19 cellular contexts compared by ENCODE assay signal in the genomic region with DNA sequence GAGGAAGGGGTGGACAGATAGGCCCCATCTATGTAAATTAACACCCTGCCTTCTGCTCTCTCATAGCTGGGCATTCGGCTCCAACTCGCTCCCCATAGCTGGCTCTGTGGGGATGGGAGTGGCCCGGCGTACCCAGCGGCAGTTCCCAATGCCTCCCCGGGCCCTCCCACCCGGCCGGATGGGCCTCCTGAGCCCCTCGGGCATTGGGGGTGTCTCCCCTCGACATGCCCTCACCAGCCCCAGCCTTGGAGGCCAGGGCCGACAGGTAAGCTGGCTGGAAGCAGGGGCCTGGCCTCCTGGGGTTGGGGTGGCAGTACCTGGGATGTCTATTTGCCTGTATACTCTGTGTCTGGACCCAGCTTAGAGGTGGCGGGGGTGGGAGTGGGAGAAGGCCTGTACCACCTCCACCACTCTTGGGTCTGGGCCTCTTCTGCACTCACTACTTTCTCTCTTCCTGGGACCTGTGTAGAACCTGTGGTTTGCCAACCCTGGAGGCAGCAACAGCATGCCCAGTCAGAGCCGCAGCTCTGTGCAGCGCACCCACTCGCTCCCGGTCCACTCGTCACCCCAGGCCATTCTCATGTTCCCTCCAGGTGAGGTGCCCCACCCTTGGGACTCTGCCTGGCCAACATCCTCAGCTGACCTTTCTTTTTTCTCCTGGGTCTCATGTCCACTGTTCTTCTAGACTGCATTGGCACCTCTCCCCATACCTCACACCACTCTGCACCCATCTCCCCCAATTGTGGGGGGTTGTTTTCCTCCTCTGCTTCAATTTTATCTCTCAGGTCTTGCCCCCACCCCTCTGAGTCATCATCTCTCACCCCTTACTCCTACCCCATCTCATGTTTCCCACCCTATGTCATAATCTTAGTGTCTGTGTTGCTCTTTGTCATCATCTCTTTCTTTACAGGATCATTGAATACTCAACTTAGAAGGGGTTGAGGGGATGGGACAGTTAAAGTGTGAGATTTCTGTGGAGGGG. TPM values are rescaled to one million over a fixed set of nuclear protein-coding genes. Genes with fewer than 3 reads are reported as not detected.
DNase-seq lines count a peak whose midpoint lies in the region; ATAC-seq, FAIRE-seq and TF ChIP-seq lines count a peak whose summit lies in the region.
"Had no signal": no experiment of that assay in that cellular context is flagged by ENCODE, and none has a peak within 500 bp of the region (broad histone marks: within the 10 kb centered on the region; RNA-seq: fewer than 3 reads in every experiment).

No MANE protein-coding gene starts in this region.

- POLR2A ChIA-PET in A549 (lab: Yijun Ruan, JAX) = interaction anchor here (0.9 to 3.5 kb wide), 2 partner anchors 11 to 55 kb away, joined by 3 to 22 read pairs; partner anchors contain the start of genes MED29, PAF1 and RPS16
- POLR2A ChIA-PET in CD4-positive, alpha-beta memory T cell (lab: Charles Lee; ENCODE audit: partially characterized antibody) = no interaction called here

- H3K36me3 Mint-ChIP-seq in CD4-positive, alpha-beta memory T cell = peaks cover 36 to 89% of the 10 kb centered on the region in 2 donors

- no peaks in the 10 kb centered on the region for H3K4me1 ChIP-seq in A549
- H3K4me1 ChIP-seq in CD4-positive, alpha-beta memory T cell (ENCODE audit: insufficient read depth, low read length) = no peaks in the 10 kb centered on the region
- peaks cover 3% of the 10 kb centered on the region for H3K4me1 ChIP-seq in mesenchymal stem cell (ENCODE audit: control insufficient read depth, insufficient read depth, low read depth, low read length)

- H2AK5ac ChIP-seq in mesenchymal stem cell (ENCODE audit: low read length, severe bottlenecking) = no peak overlapping the region

- no peak overlapping the region for H2AFZ ChIP-seq in mesenchymal stem cell (ENCODE audit: low read depth, low read length)

- no peaks in the 10 kb centered on the region for H3K4me1 Mint-ChIP-seq in CD4-positive, alpha-beta memory T cell

- TF ChIP-seq POLR2A in A549 (IDR thresholded peaks at IDR 0.05; ENCODE audit: low read length) = no peak

- H4K91ac ChIP-seq in mesenchymal stem cell (ENCODE audit: low read length) = no peak overlapping the region

- no peak overlapping the region for H3K23ac ChIP-seq in mesenchymal stem cell (ENCODE audit: low read length in 2 of 2)

- intact Hi-C loops in CD4-positive, alpha-beta memory T cell (cut with micrococcal nuclease) = no loop called here

- no peak overlapping the region for H3K4me2 ChIP-seq in A549
- no peak overlapping the region for H3K4me2 ChIP-seq in mesenchymal stem cell (ENCODE audit: low read length, poor library complexity, severe bottlenecking)
- H3K4me2 ChIP-seq: SK-N-SH had no signal

- no peak overlapping the region for H2BK15ac ChIP-seq in mesenchymal stem cell (ENCODE audit: low read depth, poor library complexity, severe bottlenecking)

- H3K27ac Mint-ChIP-seq in CD4-positive, alpha-beta memory T cell = peak overlapping the region in 6 of 7 donors; percentile 16 to 86 (median 34)
- H3K27ac Mint-ChIP-seq: activated T-helper 2 cell treated with anti-CD3 and anti-CD28 coated beads, Interferon-gamma antibody, Interleukin-2, Interleukin-4, amounts not matched to agents 10 μg/mL and 5 μg/mL and 100 μg/mL, durations not matched to agents 14 hours and 24 hours and 36 hours had no signal

- no peak for TF ChIP-seq CTCF in A549 (IDR thresholded peaks at IDR 0.05)

- WGBS in A549 (ENCODE audit: missing lambda C conversion rate) = 91% methylated on average over 17 of the region's 17 CpGs
- WGBS in mesenchymal stem cell = 98% methylated on average over 15 of the region's 17 CpGs

- H3K4me3 ChIP-seq in A549 (no peak overlapping the region), mesenchymal stem cell (ENCODE audit: insufficient read depth in 1 of 2, low read depth in 1 of 2, low read length in 2 of 2) (no peak overlapping the region)
- H3K4me3 ChIP-seq in CD4-positive, alpha-beta memory T cell (ENCODE audit: low read length in 2 of 2) = no peak overlapping the region
- H3K4me3 ChIP-seq: cardiac muscle cell, skin epidermis, thoracic aorta had no signal

- H3K14ac ChIP-seq in mesenchymal stem cell (ENCODE audit: low read length in 2 of 2) = no peak overlapping the region

- H2BK5ac ChIP-seq in mesenchymal stem cell (ENCODE audit: low read depth, low read length, poor library complexity, severe bottlenecking) = no peak overlapping the region

- no peak overlapping the region for H3K4me3 Mint-ChIP-seq in CD4-positive, alpha-beta memory T cell

- H3K27me3 Mint-ChIP-seq in CD4-positive, alpha-beta memory T cell = no peaks in the 10 kb centered on the region

- no peak overlapping the region for H2BK12ac ChIP-seq in mesenchymal stem cell (ENCODE audit: low read length in 2 of 2)

- H3K9me3 ChIP-seq in A549 (no peaks in the 10 kb centered on the region), mesenchymal stem cell (ENCODE audit: control insufficient read depth, low read length) (no peaks in the 10 kb centered on the region)
- H3K9me3 ChIP-seq in CD4-positive, alpha-beta memory T cell (ENCODE audit: control insufficient read depth in 1 of 2, low read length in 2 of 2) = no peaks in the 10 kb centered on the region
- H3K9me3 ChIP-seq: SK-N-SH, thoracic aorta had no signal

- no peak for TF ChIP-seq EP300 in A549 (IDR thresholded peaks at IDR 0.05)

- TF ChIP-seq RAD21 in A549 (conservative IDR thresholded peaks at IDR 0.05 in 1 of 2, IDR thresholded peaks at IDR 0.05 in 1 of 2) = no peak

- no peaks in the 10 kb centered on the region for H3K9me3 Mint-ChIP-seq in CD4-positive, alpha-beta memory T cell
- H3K9me3 Mint-ChIP-seq: activated T-helper 2 cell treated with anti-CD3 and anti-CD28 coated beads, Interferon-gamma antibody, Interleukin-2, Interleukin-4, amounts not matched to agents 10 μg/mL and 5 μg/mL and 100 μg/mL, durations not matched to agents 14 hours and 24 hours and 36 hours had no signal

- no peak overlapping the region for H4K8ac ChIP-seq in mesenchymal stem cell (ENCODE audit: low read length)

- peak overlapping the region; percentile 65 for H3K9ac ChIP-seq in mesenchymal stem cell (ENCODE audit: low read length)
- H3K9ac ChIP-seq: SK-N-SH had no signal

- H3K18ac ChIP-seq in mesenchymal stem cell (ENCODE audit: low read depth in 1 of 2, low read length in 2 of 2) = no peak overlapping the region

- no peak overlapping the region for H2BK120ac ChIP-seq in mesenchymal stem cell (ENCODE audit: low read depth, low read length)

- H3K27ac ChIP-seq in A549 (no peak overlapping the region), angular gyrus (ENCODE audit: low read depth, low read length) (peak overlapping the region; percentile 80), mesenchymal stem cell (ENCODE audit: low read length, poor library complexity, severe bottlenecking) (no peak overlapping the region)
- no peak overlapping the region for H3K27ac ChIP-seq in CD4-positive, alpha-beta memory T cell (ENCODE audit: low read depth, low read length)
- H3K27ac ChIP-seq: cardiac muscle cell, thoracic aorta had no signal

- H3K79me1 ChIP-seq in mesenchymal stem cell (replicated peaks; ENCODE audit: low read length, poor library complexity, severe bottlenecking) = peaks cover 14% of the 10 kb centered on the region

- H3K27me3 ChIP-seq in CD4-positive, alpha-beta memory T cell (ENCODE audit: insufficient read depth, low read length) = no peaks in the 10 kb centered on the region
- no peaks in the 10 kb centered on the region for H3K27me3 ChIP-seq in mesenchymal stem cell (ENCODE audit: control insufficient read depth in 1 of 2, insufficient read depth in 1 of 2, low read length in 2 of 2)
- H3K27me3 ChIP-seq: cardiac muscle cell had no signal

- DNase-seq in A549 (ENCODE audit: low read depth in 1 of 2, low spot score in 1 of 2) = no peak
- DNase-seq in CD4-positive, alpha-beta memory T cell = no peak
- no peak for DNase-seq in mesenchymal stem cell
- DNase-seq in frontal cortex (ENCODE audit: low spot score in 2 of 2) = no peak
- DNase-seq in activated CD8-positive, alpha-beta memory T cell treated with anti-CD3 and anti-CD28 coated beads for 24 hours = no peak
- DNase-seq in cerebellum (ENCODE audit: low spot score) = no peak
- DNase-seq: kidney glomerular epithelial cell, NCI-H1092 treated with DMSO at 0.1 percent for 48 hours, NCI-H1930, NCI-H774, occipital lobe, RPMI8226, SK-N-SH, T-helper 2 cell had no signal

- FAIRE-seq in A549 (lab: Jason Lieb, UNC) (peak; percentile 83), frontal cortex (lab: Jason Lieb, UNC) (no peak)

- no peak for ATAC-seq in A549

- peaks cover 68% of the 10 kb centered on the region for H3K36me3 ChIP-seq in CD4-positive, alpha-beta memory T cell (ENCODE audit: insufficient read depth, low read length)
- peaks cover 93 to 98% of the 10 kb centered on the region in 2 experiments for H3K36me3 ChIP-seq in mesenchymal stem cell (ENCODE audit: control insufficient read depth in 1 of 2, insufficient read depth in 2 of 2, low read depth in 1 of 2, low read length in 2 of 2)

- no peak overlapping the region for H3K4ac ChIP-seq in mesenchymal stem cell (ENCODE audit: low read depth in 1 of 2, low read length in 2 of 2)

- CTCF ChIA-PET in A549 (lab: Yijun Ruan, JAX) = interaction anchor here (0.9 to 4.3 kb wide), 9 partner anchors 8 to 70 kb away, joined by 3 to 25 read pairs (median 6); partner anchors contain the start of genes MED29 and PAF1
- CTCF ChIA-PET in CD4-positive, alpha-beta memory T cell (lab: Charles Lee; ENCODE audit: partially characterized antibody) = no interaction called here

RNA-seq across cellular contexts. Expression of gene PAF1, which starts 10.1 kb away (rescaled TPM):
- polyA plus RNA-seq in A549 (2011; rRNA removed) (73.0 and 103 TPM in 2 replicates), A549 (2017; fragmentation: RNase III; extraction: RNeasy Plus Mini Kit Qiagen cat#74134 plus additional on column Dnase treatment) (89.4 to 110 TPM (median 108 TPM) in 3 replicates)
- 72.7 and 76.5 TPM in 2 replicates for polyA plus RNA-seq in A549 (2012; cell fraction: cytosol; rRNA removed)
- 133 and 138 TPM in 2 replicates for polyA plus RNA-seq in A549 (2012; cell fraction: nucleus; rRNA removed)
- polyA minus RNA-seq in A549 (2011; rRNA and poly(A)+ RNA removed) = 77.6 and 78.1 TPM in 2 replicates
- 10 to 100 TPM; 49.2 to 53.8 TPM for total RNA-seq in CD4-positive, alpha-beta memory T cell
- polyA plus RNA-seq in CD4-positive, alpha-beta memory T cell = 10 to 100 TPM; 21.5 to 46.7 TPM
- 45.4 TPM for polyA plus RNA-seq in mesenchymal stem cell (2013, experiment 1 of 2)
- polyA plus RNA-seq in mesenchymal stem cell (2013, experiment 2 of 2) = 45.0 TPM
- total RNA-seq in frontal cortex (36.7 TPM), cerebellum (18.6 TPM)

RNA-seq across cellular contexts. Expression of gene MED29, which starts 10.4 kb away (rescaled TPM):
- polyA plus RNA-seq in A549 (2011; rRNA removed) = 55.7 and 57.5 TPM in 2 replicates
- 62.4 and 81.8 TPM in 2 replicates for polyA plus RNA-seq in A549 (2012; cell fraction: cytosol; rRNA removed)
- 48.3 and 60.2 TPM in 2 replicates for polyA plus RNA-seq in A549 (2012; cell fraction: nucleus; rRNA removed)
- 47.7 to 50.7 TPM (median 48.7 TPM) in 3 replicates for polyA plus RNA-seq in A549 (2017; fragmentation: RNase III; extraction: RNeasy Plus Mini Kit Qiagen cat#74134 plus additional on column Dnase treatment)
- 48.8 and 57.0 TPM in 2 replicates for polyA minus RNA-seq in A549 (2011; rRNA and poly(A)+ RNA removed)
- total RNA-seq in CD4-positive, alpha-beta memory T cell = 10 to 100 TPM; 43.1 to 51.3 TPM
- 10 to 100 TPM; 50.6 to 59.8 TPM for polyA plus RNA-seq in CD4-positive, alpha-beta memory T cell
- polyA plus RNA-seq in mesenchymal stem cell (2013, experiment 1 of 2) = 31.3 TPM
- polyA plus RNA-seq in mesenchymal stem cell (2013, experiment 2 of 2) = 31.7 TPM
- 9.8 TPM for total RNA-seq in frontal cortex
- total RNA-seq in cerebellum = 14.1 TPM

RNA-seq across cellular contexts. Expression of gene ZFP36, which starts 25.8 kb away (rescaled TPM):
- polyA plus RNA-seq in A549 (2011; rRNA removed) = 29.1 and 35.6 TPM in 2 replicates
- polyA plus RNA-seq in A549 (2012; cell fraction: cytosol; rRNA removed) = 37.1 and 59.9 TPM in 2 replicates
- polyA plus RNA-seq in A549 (2012; cell fraction: nucleus; rRNA removed) = 113 and 124 TPM in 2 replicates
- 16.5 to 22.1 TPM (median 18.3 TPM) in 3 replicates for polyA plus RNA-seq in A549 (2017; fragmentation: RNase III; extraction: RNeasy Plus Mini Kit Qiagen cat#74134 plus additional on column Dnase treatment)
- polyA minus RNA-seq in A549 (2011; rRNA and poly(A)+ RNA removed) = 13.2 and 18.9 TPM in 2 replicates
- total RNA-seq in CD4-positive, alpha-beta memory T cell = 100 to 1,000 TPM; 151 to 152 TPM
- polyA plus RNA-seq in CD4-positive, alpha-beta memory T cell = 100 to 1,000 TPM; 164 to 191 TPM
- 316 TPM for polyA plus RNA-seq in mesenchymal stem cell (2013, experiment 1 of 2)
- polyA plus RNA-seq in mesenchymal stem cell (2013, experiment 2 of 2) = 290 TPM
- 0.41 TPM for total RNA-seq in frontal cortex
- total RNA-seq in cerebellum = 1.9 TPM

RNA-seq across cellular contexts. Expression of gene PLEKHG2, which starts 31.7 kb away (rescaled TPM):
- polyA plus RNA-seq in A549 (2011; rRNA removed) (21.6 and 35.1 TPM in 2 replicates), A549 (2017; fragmentation: RNase III; extraction: RNeasy Plus Mini Kit Qiagen cat#74134 plus additional on column Dnase treatment) (32.2 to 41.7 TPM (median 39.1 TPM) in 3 replicates)
- polyA plus RNA-seq in A549 (2012; cell fraction: cytosol; rRNA removed) = 17.7 and 23.5 TPM in 2 replicates
- polyA plus RNA-seq in A549 (2012; cell fraction: nucleus; rRNA removed) = 94.8 and 104 TPM in 2 replicates
- 43.4 and 45.6 TPM in 2 replicates for polyA minus RNA-seq in A549 (2011; rRNA and poly(A)+ RNA removed)
- total RNA-seq in CD4-positive, alpha-beta memory T cell = 10 to 100 TPM; 12.1 to 17.0 TPM
- 1 to 10 TPM; 1.4 to 5.1 TPM for polyA plus RNA-seq in CD4-positive, alpha-beta memory T cell
- 61.4 TPM for polyA plus RNA-seq in mesenchymal stem cell (2013, experiment 1 of 2)
- polyA plus RNA-seq in mesenchymal stem cell (2013, experiment 2 of 2) = 51.6 TPM
- total RNA-seq in frontal cortex (17.5 TPM), cerebellum (20.9 TPM)

RNA-seq across cellular contexts. Expression of gene SAMD4B, which starts 38.6 kb away (rescaled TPM):
- polyA plus RNA-seq in A549 (2011; rRNA removed) (82.1 and 101 TPM in 2 replicates), A549 (2017; fragmentation: RNase III; extraction: RNeasy Plus Mini Kit Qiagen cat#74134 plus additional on column Dnase treatment) (113 to 118 TPM (median 116 TPM) in 3 replicates)
- 180 and 241 TPM in 2 replicates for polyA plus RNA-seq in A549 (2012; cell fraction: cytosol; rRNA removed)
- polyA plus RNA-seq in A549 (2012; cell fraction: nucleus; rRNA removed) = 350 and 382 TPM in 2 replicates
- 102 and 120 TPM in 2 replicates for polyA minus RNA-seq in A549 (2011; rRNA and poly(A)+ RNA removed)
- total RNA-seq in CD4-positive, alpha-beta memory T cell = 10 to 100 TPM; 65.0 to 79.6 TPM
- 10 to 100 TPM in 1 of 2 donors, 1 to 10 TPM in 1; 7.3 to 20.2 TPM for polyA plus RNA-seq in CD4-positive, alpha-beta memory T cell
- polyA plus RNA-seq in mesenchymal stem cell (2013, experiment 1 of 2) = 109 TPM
- 107 TPM for polyA plus RNA-seq in mesenchymal stem cell (2013, experiment 2 of 2)
- total RNA-seq in frontal cortex (13.0 TPM), cerebellum (45.1 TPM)

Comparison
In these comparisons a context has a peak if more than half of its experiments do, and no peak if none do; other contexts are left out.
1. RNA of gene ZFP36, which starts 25.8 kb away (total RNA-seq): 151 to 152 TPM in CD4-positive, alpha-beta memory T cell; 1.9 TPM in cerebellum (single experiment) and 0.41 TPM in frontal cortex (single experiment); every median in the first group is over 10 times any median in the second.